22 cellular contexts compared by ENCODE assay signal in the genomic region with DNA sequence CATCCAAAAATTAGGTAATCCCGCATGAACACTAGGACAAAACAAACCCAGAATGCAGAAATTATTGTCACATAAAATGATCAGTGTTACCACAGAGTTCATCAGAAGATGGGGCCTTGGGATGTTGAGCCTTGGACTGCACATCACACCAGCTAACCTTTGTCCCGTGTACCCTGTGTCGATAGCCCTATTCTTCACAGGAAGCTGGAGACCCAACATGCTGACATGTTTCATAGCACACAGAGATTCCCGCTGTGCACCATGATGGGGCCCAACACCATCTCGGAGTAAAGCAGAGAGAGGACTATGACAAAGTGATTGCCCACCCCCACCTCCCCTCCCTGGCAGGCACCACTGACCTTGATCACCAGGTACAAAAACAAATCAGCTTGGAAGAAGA.
"Had no signal": no experiment of that assay in that cellular context is flagged by ENCODE, and none has a peak within 500 bp of the region (broad histone marks: within the 10 kb centered on the region; RNA-seq: fewer than 3 reads in every experiment).

No MANE protein-coding gene starts in this region.

- DNase-seq: KBM-7; MV-4-11; NCI-H1048; NCI-H1105; NCI-H1417; NCI-H1436 treated with DMSO at 0.1 percent for 48 hours; NCI-H1694; NCI-H187 treated with DMSO at 0.1 percent for 48 hours; NCI-H2081; NCI-H2107; NCI-H2227 treated with DMSO at 0.1 percent for 48 hours; NCI-H524; NCI-H526 treated with DMSO at 0.1 percent for 48 hours; NCI-H748 treated with DMSO at 0.1 percent for 48 hours; NK-92 treated with Interleukin-12 subunit alpha and Interleukin-12 subunit beta, amount 100 ng/mL, for 24 hours; PC-3; Peyer's patch; SHP77 treated with DMSO at 0.1 percent for 48 hours; SJCRH30 had no signal

- ATAC-seq: PC-3, Right ventricle myocardium inferior, SK-N-SH treated with all-trans-retinoic acid at 6 μM for 48 hours had no signal

- H3K9me3 ChIP-seq: SJCRH30 had no signal

- H3K4me1 ChIP-seq: SJCRH30 had no signal

- H3K27ac ChIP-seq: HL-60, SJCRH30 had no signal

- H3K36me3 ChIP-seq: Peyer's patch, SJCRH30 had no signal

- H3K27me3 ChIP-seq: Peyer's patch, SJCRH30 had no signal

- H3K4me3 ChIP-seq: Peyer's patch, SJCRH30 had no signal
